ENCODE assay signal across 12 cellular contexts in the genomic region with DNA sequence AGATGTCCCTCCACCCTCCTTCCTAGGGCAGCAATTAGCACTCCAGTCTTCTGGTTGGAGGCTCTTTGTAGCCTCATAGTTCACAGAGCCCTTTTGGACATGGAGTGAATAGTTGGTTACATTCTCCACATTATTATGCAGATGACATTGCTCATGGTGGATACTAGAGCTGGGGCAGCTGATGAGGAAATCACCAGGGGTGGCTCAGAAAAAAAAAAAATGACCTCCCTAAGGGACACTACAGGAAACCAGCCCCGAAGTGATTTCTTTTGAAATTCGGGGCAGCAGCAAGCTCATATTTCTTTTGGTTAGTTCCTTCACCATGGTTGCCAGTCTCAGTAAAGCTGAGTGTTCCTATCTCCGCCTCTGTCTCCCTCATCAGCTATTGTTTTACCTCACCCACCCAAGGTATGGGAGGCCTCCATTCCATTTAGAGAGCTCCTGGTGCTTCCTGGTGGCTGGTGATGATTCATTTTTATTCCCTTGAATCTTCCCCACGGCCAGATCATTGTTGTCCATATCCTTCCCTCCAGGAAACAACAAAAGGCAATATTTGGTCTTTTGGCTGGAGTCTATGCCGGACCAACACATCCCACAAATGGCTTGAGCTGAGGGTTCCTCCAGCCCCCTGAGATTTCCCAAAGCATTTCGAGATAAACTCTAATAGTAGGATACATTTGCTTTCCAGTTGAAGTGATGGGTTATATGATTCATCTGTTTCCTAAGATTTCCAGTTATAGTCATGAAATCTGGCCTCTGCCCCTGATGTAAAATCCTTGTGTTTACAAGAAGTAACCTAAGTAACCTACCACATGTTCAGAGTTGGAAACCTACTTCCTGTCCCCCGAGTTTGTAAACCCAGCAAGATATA. TPM values are rescaled to one million over a fixed set of nuclear protein-coding genes. Genes with fewer than 3 reads are reported as not detected.
A peak's percentile ranks its signal among the peaks of the same experiment; 100 is the strongest.
DNase-seq lines count a peak whose midpoint lies in the region; ATAC-seq and TF ChIP-seq lines count a peak whose summit lies in the region.
"Had no signal": no experiment of that assay in that cellular context is flagged by ENCODE, and none has a peak within 500 bp of the region (broad histone marks: within the 10 kb centered on the region; RNA-seq: fewer than 3 reads in every experiment).

No MANE protein-coding gene starts in this region.

- no peak for TF ChIP-seq CTCF in NB4 (IDR thresholded peaks at IDR 0.05; ENCODE audit: low read depth, low read length)
- TF ChIP-seq CTCF in fibroblast of mammary gland (conservative IDR thresholded peaks at IDR 0.05; ENCODE audit: control insufficient read depth, insufficient read depth, low read depth, low read length), result no peak
- TF ChIP-seq CTCF in GM10248 (IDR thresholded peaks at IDR 0.05; ENCODE audit: control extremely low read depth, extremely low read depth, low read depth, missing control alignments), result no peak

- CTCF ChIA-PET in GM10248 (lab: Yijun Ruan, JAX), result interaction anchor here (1.6 kb wide), 1 partner anchor 10 kb away, joined by 3 read pairs; no protein-coding TSS in a partner anchor

- peak overlapping the region; percentile 64 for H3K4me3 Mint-ChIP-seq in natural killer cell treated with Interleukin-12 subunit alpha and Interleukin-12 subunit beta and Interleukin-15 and Interleukin-18, amount 100 ng/mL, for 72 hours
- H3K4me3 Mint-ChIP-seq: activated B cell treated with CpG ODN at 0.5 μM for 24 hours; dendritic cell treated with granulocyte-macrophage colony-stimulating factor and Interleukin-4, amounts not matched to agents 40 ng/mL and 50 ng/mL, for 4 days had no signal

- peaks cover 5% of the 10 kb centered on the region for H3K36me3 Mint-ChIP-seq in natural killer cell treated with Interleukin-12 subunit alpha and Interleukin-12 subunit beta and Interleukin-15 and Interleukin-18, amount 100 ng/mL, for 72 hours

- no peak for TF ChIP-seq POLR2A in NB4 (IDR thresholded peaks at IDR 0.05; ENCODE audit: extremely low read depth, insufficient read length)

- no peaks in the 10 kb centered on the region for H3K9me3 Mint-ChIP-seq in natural killer cell treated with Interleukin-12 subunit alpha and Interleukin-12 subunit beta and Interleukin-15 and Interleukin-18, amount 100 ng/mL, for 72 hours

- ATAC-seq in natural killer cell treated with Interleukin-12 subunit alpha and Interleukin-12 subunit beta and Interleukin-15 and Interleukin-18, amount 100 ng/mL, for 72 hours, result peak in 1 of 2 donors; percentile 49
- ATAC-seq in HG03025 (IDR thresholded peaks at IDR 0.05; ENCODE audit: low FRiP score, unreplicated experiment), result no peak

- POLR2A ChIA-PET in GM10248 (lab: Yijun Ruan, JAX), result no interaction called here

- peaks cover 23% of the 10 kb centered on the region in 2 donors for H3K4me1 Mint-ChIP-seq in natural killer cell treated with Interleukin-12 subunit alpha and Interleukin-12 subunit beta and Interleukin-15 and Interleukin-18, amount 100 ng/mL, for 72 hours (ENCODE audit: low read depth in 2 of 2)

- H3K4me3 ChIP-seq in NB4 (ENCODE audit: low read depth, low read length), result no peak overlapping the region
- H3K4me3 ChIP-seq in fibroblast of mammary gland (ENCODE audit: control insufficient read depth, low read depth, low read length), result peak overlapping the region; percentile 1

- DNase-seq in Ammon's horn (ENCODE audit: low spot score), result peak; percentile 11
- DNase-seq in NB4 (ENCODE audit: low read depth), result peak; percentile 38
- DNase-seq in fibroblast of mammary gland (ENCODE audit: low read depth), result peak; percentile 93
- DNase-seq in natural killer cell treated with Interleukin-12 subunit alpha and Interleukin-12 subunit beta and Interleukin-15 and Interleukin-18, amount 100 ng/mL, for 72 hours (ENCODE audit: low spot score), result no peak
- no peak for DNase-seq in HuH-7.5 (ENCODE audit: low spot score)
- DNase-seq in activated T-cell treated with anti-CD3 and anti-CD28 coated beads for 4 hours, result no peak
- no peak for DNase-seq in GM10248 (ENCODE audit: extremely low spot score)
- DNase-seq: activated B cell treated with CpG ODN at 0.5 μM for 24 hours, GDM1, NCI-H1930 had no signal

- H3K27me3 Mint-ChIP-seq in natural killer cell treated with Interleukin-12 subunit alpha and Interleukin-12 subunit beta and Interleukin-15 and Interleukin-18, amount 100 ng/mL, for 72 hours, result peaks cover 5 to 19% of the 10 kb centered on the region in 2 donors
- H3K27me3 Mint-ChIP-seq: dendritic cell treated with granulocyte-macrophage colony-stimulating factor and Interleukin-4, amounts not matched to agents 40 ng/mL and 50 ng/mL, for 4 days had no signal

- H3K27ac Mint-ChIP-seq in natural killer cell treated with Interleukin-12 subunit alpha and Interleukin-12 subunit beta and Interleukin-15 and Interleukin-18, amount 100 ng/mL, for 72 hours, result peak overlapping the region; percentile 13 to 27
- H3K27ac Mint-ChIP-seq: activated B cell treated with CpG ODN at 0.5 μM for 24 hours; dendritic cell treated with granulocyte-macrophage colony-stimulating factor and Interleukin-4, amounts not matched to agents 40 ng/mL and 50 ng/mL, for 4 days had no signal

RNA-seq across cellular contexts. Expression of gene NID2, which starts 56.2 kb away (rescaled TPM):
- 1 to 10 TPM; 6.8 to 8.7 TPM for total RNA-seq in natural killer cell treated with Interleukin-12 subunit alpha and Interleukin-12 subunit beta and Interleukin-15 and Interleukin-18, amount 100 ng/mL, for 72 hours
- total RNA-seq: activated B cell treated with CpG ODN at 0.5 μM for 24 hours had no signal

Comparison
In these comparisons a context has a peak if more than half of its experiments do, and no peak if none do; other contexts are left out.
1. DNase-seq: peak in Ammon's horn (single experiment), NB4 (single experiment) and fibroblast of mammary gland (single experiment); none in natural killer cell treated with Interleukin-12 subunit alpha and Interleukin-12 subunit beta and Interleukin-15 and Interleukin-18, amount 100 ng/mL, for 72 hours (single experiment), HuH-7.5 (single experiment), activated T-cell treated with anti-CD3 and anti-CD28 coated beads for 4 hours (single experiment) and GM10248 (single experiment).